9 cellular contexts compared by ENCODE assay signal in genomic region chr10:18312385-18313145, GRCh38.
DNase-seq lines count a peak whose midpoint lies in the region; ATAC-seq and TF ChIP-seq lines count a peak whose summit lies in the region.
"Had no signal": no experiment of that assay in that cellular context is flagged by ENCODE, and none has a peak within 500 bp of the region (broad histone marks: within the 10 kb centered on the region; RNA-seq: fewer than 3 reads in every experiment).

No MANE protein-coding gene starts in this region.

- H3K4me1 ChIP-seq in gastroesophageal sphincter = peaks cover 4 to 67% (median 12%) of the 10 kb centered on the region in 3 donors

- no peaks in the 10 kb centered on the region for H3K9me3 ChIP-seq in gastroesophageal sphincter

- peak in 3 of 4 experiments; percentile 32 to 51 (median 49) for TF ChIP-seq CTCF in gastroesophageal sphincter (IDR thresholded peaks at IDR 0.05)

- no peak for TF ChIP-seq EP300 in gastroesophageal sphincter (IDR thresholded peaks at IDR 0.05)

- peak; percentile 23 for DNase-seq in DMS 273 treated with DMSO at 0.1 percent for 48 hours (lab: John Stamatoyannopoulos, UW)
- DNase-seq in HPDE6-E6E7 (ENCODE audit: extremely low spot score) = peak; percentile 1
- peak; percentile 10 for DNase-seq in SK-N-DZ (ENCODE audit: low spot score)
- peak; percentile 38 for DNase-seq in retina
- DNase-seq in NCI-H345 (lab: John Stamatoyannopoulos, UW) = no peak
- no peak for DNase-seq in T1000 (lab: John Stamatoyannopoulos, UW)
- DNase-seq: naive B cell had no signal

- H3K27ac ChIP-seq in gastroesophageal sphincter = peak overlapping the region; percentile 83 to 88 (median 86)

- no peaks in the 10 kb centered on the region for H3K27me3 ChIP-seq in gastroesophageal sphincter

- no peak overlapping the region for H3K4me3 ChIP-seq in gastroesophageal sphincter

- 14 to 21% methylated on average over 6 to 7 of the region's 7 CpGs for WGBS in gastroesophageal sphincter (ENCODE audit: low coverage in 1 of 2), 2 donors

- TF ChIP-seq POLR2A in gastroesophageal sphincter (IDR thresholded peaks at IDR 0.05) = no peak

- peak; percentile 93 for ATAC-seq in GM21360 (IDR thresholded peaks at IDR 0.05; ENCODE audit: unreplicated experiment)
- peak; percentile 61 for ATAC-seq in gastroesophageal sphincter

- H3K36me3 ChIP-seq in gastroesophageal sphincter = no peaks in the 10 kb centered on the region

Comparison
In these comparisons a context has a peak if more than half of its experiments do, and no peak if none do; other contexts are left out.
1. DNase-seq: peak in DMS 273 treated with DMSO at 0.1 percent for 48 hours (single experiment), HPDE6-E6E7 (single experiment), SK-N-DZ (single experiment) and retina (single experiment); none in NCI-H345 (single experiment) and T1000 (single experiment).